19 cellular contexts compared by ENCODE assay signal in genomic region chr2:30203156-30203555, GRCh38.
"Had no signal": no experiment of that assay in that cellular context is flagged by ENCODE, and none has a peak within 500 bp of the region (broad histone marks: within the 10 kb centered on the region; RNA-seq: fewer than 3 reads in every experiment).

No MANE protein-coding gene starts in this region.

- DNase-seq: KBM-7, MV-4-11, NCI-H1048, NCI-H1105, NCI-H1417, NCI-H1436 treated with DMSO at 0.1 percent for 48 hours, NCI-H1694, NCI-H187 treated with DMSO at 0.1 percent for 48 hours, NCI-H2029 treated with DMSO at 0.1 percent for 48 hours, NCI-H226, NCI-H446, NCI-H510A, NCI-H524 treated with DMSO at 0.1 percent for 48 hours, NCI-H69, NCI-H774, RPMI8226, SHP77, SK-N-SH had no signal

- H3K27ac ChIP-seq: HL-60 had no signal

- H3K9me3 ChIP-seq: SK-N-SH had no signal
